29 cellular contexts compared by ENCODE assay signal in the genomic region with DNA sequence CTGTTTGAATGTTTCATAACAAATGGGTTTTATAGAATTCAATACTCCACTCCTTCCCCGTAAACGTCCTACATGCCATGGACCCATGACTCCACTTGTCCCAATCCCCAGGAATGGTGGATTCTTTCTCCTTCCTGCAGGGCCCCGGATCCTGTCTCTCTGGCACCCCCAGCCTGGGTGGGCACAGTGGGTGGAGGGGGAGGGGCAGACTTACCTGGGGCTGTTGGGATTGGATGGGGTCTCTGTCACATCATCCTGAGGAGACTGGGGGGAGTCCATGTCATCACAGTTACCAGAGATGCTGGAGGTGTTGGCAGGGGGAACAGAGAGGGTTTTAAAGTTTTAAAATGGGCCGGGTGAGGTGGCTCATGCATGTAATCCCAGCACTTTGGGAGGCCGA. TPM values are rescaled to one million over a fixed set of nuclear protein-coding genes. Genes with fewer than 3 reads are reported as not detected.
"Had no signal": no experiment of that assay in that cellular context is flagged by ENCODE, and none has a peak within 500 bp of the region (broad histone marks: within the 10 kb centered on the region; RNA-seq: fewer than 3 reads in every experiment).

No MANE protein-coding gene starts in this region.

- H3K4me2 ChIP-seq: smooth muscle cell had no signal

- H3K27ac ChIP-seq: cardiac muscle cell, esophagus squamous epithelium, heart right ventricle, ovary, stomach, tibial artery had no signal

- H3K4me3 ChIP-seq: cardiac muscle cell, esophagus squamous epithelium, heart right ventricle, lung, ovary, smooth muscle cell, stomach, tibial artery had no signal

- DNase-seq: cerebellar nuclear complex; effector CD8-positive, alpha-beta T cell; esophagus squamous epithelium; foreskin melanocyte; glutamatergic neuron; heart right ventricle; hypothalamus; immature natural killer cell; islet precursor cell; left ventricle myocardium superior; naive B cell; ovary; stimulated activated CD4-positive, alpha-beta T cell treated with anti-CD3 and anti-CD28 coated beads, Interleukin-12 subunit alpha, Interleukin-12 subunit beta, amount 100 ng/mL, for 4 hours; stimulated activated CD4-positive, alpha-beta T cell treated with anti-CD3 and anti-CD28 coated beads, Interleukin-2, amount 100 ng/mL, for 24 hours; stimulated activated CD4-positive, alpha-beta T cell treated with anti-CD3 and anti-CD28 coated beads, Interleukin-4, amount 100 ng/mL, for 24 hours; stimulated activated naive CD4-positive, alpha-beta T cell treated with Interleukin-2 at 50 U/mL for 16 hours; stomach; tibial artery had no signal

- H3K4me1 Mint-ChIP-seq: naive B cell had no signal

- H3K36me3 ChIP-seq: cardiac muscle cell, esophagus squamous epithelium, heart right ventricle, ovary, stomach, tibial artery had no signal

- H3K4me1 ChIP-seq: esophagus squamous epithelium, heart right ventricle, stomach, tibial artery had no signal

- H3K27me3 ChIP-seq: cardiac muscle cell, heart right ventricle, ovary, stomach had no signal

- H3K4me3 Mint-ChIP-seq: dendritic cell treated with granulocyte-macrophage colony-stimulating factor and Interleukin-4, amounts not matched to agents 40 ng/mL and 50 ng/mL, for 4 days; immature natural killer cell; memory B cell; naive B cell; natural killer cell treated with Interleukin-12 subunit alpha and Interleukin-12 subunit beta and Interleukin-15 and Interleukin-18, amount 100 ng/mL, for 72 hours; neural crest cell; stimulated activated effector memory CD8-positive, alpha-beta T cell treated with anti-CD3 and anti-CD28 coated beads, Interleukin-12 subunit alpha, Interleukin-12 subunit beta, amount 100 ng/mL, for 72 hours; type B pancreatic cell had no signal

- H3K36me3 Mint-ChIP-seq: immature natural killer cell; naive B cell; natural killer cell treated with Interleukin-12 subunit alpha and Interleukin-12 subunit beta and Interleukin-15 and Interleukin-18, amount 100 ng/mL, for 72 hours; stimulated activated effector memory CD8-positive, alpha-beta T cell treated with anti-CD3 and anti-CD28 coated beads, Interleukin-12 subunit alpha, Interleukin-12 subunit beta, amount 100 ng/mL, for 72 hours; type B pancreatic cell had no signal

- H3K27me3 Mint-ChIP-seq: memory B cell had no signal

- H3K27ac Mint-ChIP-seq: dendritic cell treated with granulocyte-macrophage colony-stimulating factor and Interleukin-4, amounts not matched to agents 40 ng/mL and 50 ng/mL, for 4 days; immature natural killer cell; memory B cell; naive B cell; natural killer cell treated with Interleukin-12 subunit alpha and Interleukin-12 subunit beta and Interleukin-15 and Interleukin-18, amount 100 ng/mL, for 72 hours; progenitor cell of endocrine pancreas; stimulated activated effector memory CD8-positive, alpha-beta T cell treated with anti-CD3 and anti-CD28 coated beads, Interleukin-12 subunit alpha, Interleukin-12 subunit beta, amount 100 ng/mL, for 72 hours; type B pancreatic cell had no signal

- H3K9me3 Mint-ChIP-seq: dendritic cell treated with granulocyte-macrophage colony-stimulating factor and Interleukin-4, amounts not matched to agents 40 ng/mL and 50 ng/mL, for 4 days; immature natural killer cell; stimulated activated effector memory CD8-positive, alpha-beta T cell treated with anti-CD3 and anti-CD28 coated beads, Interleukin-12 subunit alpha, Interleukin-12 subunit beta, amount 100 ng/mL, for 72 hours; type B pancreatic cell had no signal

- H3K9me3 ChIP-seq: esophagus squamous epithelium, heart right ventricle, ovary, stomach, tibial artery had no signal

RNA-seq across cellular contexts. Expression of gene TRPV3, which starts 13.2 kb away (rescaled TPM):
- total RNA-seq: endothelial cell of umbilical vein had no signal
